8 cellular contexts compared by ENCODE assay signal in the genomic region with DNA sequence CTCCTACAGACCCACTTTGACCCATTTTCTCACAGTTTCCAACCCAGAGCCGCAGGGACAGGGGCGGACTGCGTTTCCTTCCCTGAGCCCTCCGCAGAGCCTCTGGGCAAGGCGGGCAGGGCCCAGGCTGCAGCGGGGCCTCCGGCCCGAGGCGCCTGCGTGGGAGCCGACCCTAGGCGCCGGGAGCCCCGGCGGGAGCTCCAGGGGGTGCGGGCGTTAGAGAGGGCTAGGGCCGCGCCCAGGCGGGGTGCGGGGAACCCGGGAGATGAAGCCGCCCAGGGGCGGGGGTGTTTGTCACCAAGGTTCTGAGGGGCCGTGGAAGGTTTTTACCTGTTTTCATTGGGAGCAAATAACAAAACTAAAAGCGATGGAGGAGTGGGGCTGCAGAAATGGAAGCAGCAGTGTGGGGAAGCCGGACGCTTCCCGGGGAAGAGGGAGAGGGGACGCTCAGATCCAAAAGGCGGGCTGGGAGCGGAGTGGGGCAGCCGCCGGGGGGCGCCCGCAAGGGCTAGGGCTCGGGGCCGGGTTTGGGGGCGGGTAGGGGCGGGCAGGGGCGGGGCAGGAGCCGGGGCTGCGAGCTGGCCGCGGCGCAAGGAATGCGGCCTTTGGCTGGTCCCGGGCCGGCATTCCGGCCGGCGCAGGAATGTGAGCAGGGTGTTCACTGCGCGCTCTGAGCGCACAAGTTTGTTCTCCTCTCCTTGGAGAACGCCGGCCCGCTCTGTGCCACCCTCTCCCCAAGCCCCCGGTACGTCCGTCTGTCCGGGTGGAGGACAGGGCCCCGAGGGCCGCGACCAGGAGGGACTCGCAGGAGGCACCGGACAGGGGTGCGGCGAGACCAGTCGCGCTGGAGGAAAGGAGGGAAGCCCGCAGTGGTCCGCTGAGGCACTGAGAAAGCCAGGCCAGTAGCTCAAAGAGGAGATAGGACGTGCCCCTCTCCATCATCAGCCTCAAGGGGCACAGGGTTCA.
A peak's percentile ranks its signal among the peaks of the same experiment; 100 is the strongest.
DNase-seq lines count a peak whose midpoint lies in the region; ATAC-seq and TF ChIP-seq lines count a peak whose summit lies in the region.

No MANE protein-coding gene starts in this region.

- H3K27me3 ChIP-seq in HUES64 (ENCODE audit: insufficient read depth, low read length) = peaks cover 25% of the 10 kb centered on the region
- H3K27me3 ChIP-seq in lung (ENCODE audit: control insufficient read depth, insufficient read depth) = no peaks in the 10 kb centered on the region

- H3K4me1 ChIP-seq in HUES64 (ENCODE audit: insufficient read depth, low read length) (peaks cover 35% of the 10 kb centered on the region), lung (ENCODE audit: control insufficient read depth in 2 of 2, insufficient read depth in 2 of 2, low read length in 2 of 2) (peaks cover 0 to 24% of the 10 kb centered on the region in 2 donors)

- peak; percentile 77 for DNase-seq in 8988T
- DNase-seq in effector memory CD8-positive, alpha-beta T cell = no peak
- DNase-seq in lung (ENCODE audit: low spot score) = peak; percentile 73
- peak; percentile 73 for DNase-seq in type B pancreatic cell (ENCODE audit: extremely low spot score, unreplicated experiment)
- no peak for DNase-seq in NCI-H524 (lab: John Stamatoyannopoulos, UW)
- no peak for DNase-seq in COLO829 (ENCODE audit: low spot score)
- no peak for DNase-seq in SIG-M5 (lab: John Stamatoyannopoulos, UW)

- H3K27ac ChIP-seq in HUES64 (ENCODE audit: low read depth, low read length) (peak overlapping the region; percentile 91), lung (ENCODE audit: low read depth in 1 of 2, low read length in 1 of 2) (peak overlapping the region; percentile 76 to 90)

- H3K4me1 Mint-ChIP-seq in effector memory CD8-positive, alpha-beta T cell (ENCODE audit: low read depth in 2 of 2) = peaks cover 2 to 5% of the 10 kb centered on the region in 2 donors
- H3K4me1 Mint-ChIP-seq in type B pancreatic cell (ENCODE audit: unreplicated experiment) = peaks cover 38% of the 10 kb centered on the region

- H3K36me3 ChIP-seq in HUES64 (ENCODE audit: insufficient read depth, low read length) (no peaks in the 10 kb centered on the region), lung (ENCODE audit: control insufficient read depth in 2 of 2, insufficient read depth in 2 of 2, low read length in 2 of 2) (no peaks in the 10 kb centered on the region)

- H3K27me3 Mint-ChIP-seq in effector memory CD8-positive, alpha-beta T cell = peaks cover 25 to 58% of the 10 kb centered on the region in 2 donors
- H3K27me3 Mint-ChIP-seq in type B pancreatic cell = peaks cover 6% of the 10 kb centered on the region

- peak overlapping the region; percentile 6 to 70 for H3K4me3 Mint-ChIP-seq in effector memory CD8-positive, alpha-beta T cell
- H3K4me3 Mint-ChIP-seq in type B pancreatic cell = peak overlapping the region; percentile 72

- TF ChIP-seq CTCF in lung (IDR thresholded peaks at IDR 0.05; ENCODE audit: control extremely low read depth, extremely low read depth) (no peak), type B pancreatic cell (conservative IDR thresholded peaks at IDR 0.05) (peak; percentile 59)

- H3K9me3 Mint-ChIP-seq in effector memory CD8-positive, alpha-beta T cell = no peaks in the 10 kb centered on the region
- no peaks in the 10 kb centered on the region for H3K9me3 Mint-ChIP-seq in type B pancreatic cell

- peak overlapping the region; percentile 46 for H3K4me3 ChIP-seq in HUES64 (ENCODE audit: low read length)
- peak overlapping the region; percentile 9 for H3K4me3 ChIP-seq in lung

- H3K36me3 Mint-ChIP-seq in effector memory CD8-positive, alpha-beta T cell (ENCODE audit: insufficient read depth) = no peaks in the 10 kb centered on the region
- H3K36me3 Mint-ChIP-seq in type B pancreatic cell = no peaks in the 10 kb centered on the region

- peak overlapping the region; percentile 72 for H3K9ac ChIP-seq in HUES64 (ENCODE audit: low read depth, low read length)

- WGBS in HUES64 = 36% methylated on average over 74 of the region's 74 CpGs
- 15 to 17% methylated on average over 71 to 74 of the region's 74 CpGs for WGBS in lung, 2 donors

- H3K27ac Mint-ChIP-seq in effector memory CD8-positive, alpha-beta T cell = peak overlapping the region in 1 of 2 donors; percentile 44
- peak overlapping the region; percentile 73 for H3K27ac Mint-ChIP-seq in type B pancreatic cell

- H3K9me3 ChIP-seq in HUES64 (ENCODE audit: insufficient read depth, low read depth, low read length) = no peaks in the 10 kb centered on the region
- no peaks in the 10 kb centered on the region for H3K9me3 ChIP-seq in lung (ENCODE audit: control insufficient read depth in 2 of 2, insufficient read depth in 1 of 2, low read length in 1 of 2)

- ATAC-seq in effector memory CD8-positive, alpha-beta T cell (replicated peaks) = peak; percentile 3
- peak; percentile 39 for ATAC-seq in lung (ENCODE audit: insufficient read depth, low FRiP score)

Comparison
In these comparisons a context has a peak if more than half of its experiments do, and no peak if none do; other contexts are left out.
1. DNase-seq: peak in 8988T (single experiment), lung (single experiment) and type B pancreatic cell (single experiment); none in effector memory CD8-positive, alpha-beta T cell (0 of 3), NCI-H524 (0 of 2), COLO829 (single experiment) and SIG-M5 (single experiment).